8 cellular contexts compared by ENCODE assay signal in the genomic region with DNA sequence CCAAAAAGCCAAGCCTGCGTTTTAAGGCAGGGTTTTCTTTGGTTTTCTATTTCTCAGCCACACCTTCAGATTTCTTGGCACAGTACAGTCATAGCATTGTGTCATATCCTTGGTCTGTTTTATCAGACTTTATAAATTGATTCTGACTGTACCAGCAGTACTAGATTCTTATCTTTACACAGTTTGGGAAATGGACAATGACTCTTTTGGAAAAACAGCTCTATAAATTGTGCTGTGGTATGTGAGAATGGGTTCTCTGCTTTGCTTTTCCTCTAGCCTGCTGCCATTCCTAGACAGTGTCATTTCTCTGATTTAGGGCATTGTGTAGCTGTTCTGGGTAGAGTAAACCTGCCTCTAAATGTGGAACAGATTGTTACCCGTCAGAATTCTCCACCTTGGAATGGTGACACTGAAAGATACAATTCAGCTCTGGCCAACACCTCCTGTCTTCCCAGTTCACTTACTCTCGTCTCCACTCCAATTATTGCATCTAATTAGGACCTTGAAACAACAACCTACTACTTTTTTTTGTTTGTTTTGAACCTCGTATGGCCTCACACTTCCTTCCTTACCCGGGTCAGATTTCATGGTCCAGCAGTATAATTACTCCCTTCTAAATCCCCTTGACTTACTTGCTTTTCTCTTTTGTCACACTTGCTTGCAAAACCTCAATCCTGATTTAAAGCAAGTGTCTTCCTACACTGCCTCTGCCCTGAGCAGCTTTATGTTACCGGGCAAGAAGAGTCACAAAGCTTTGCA.
DNase-seq lines count a peak whose midpoint lies in the region; ATAC-seq, FAIRE-seq and TF ChIP-seq lines count a peak whose summit lies in the region.

No MANE protein-coding gene starts in this region.

- no peak overlapping the region for H3K4me3 ChIP-seq in fibroblast of the aortic adventitia (ENCODE audit: low read depth, low read length)

- in situ Hi-C loops in G401 (cut with HindIII; ENCODE audit: low sequenced_read_pairs): no loop called here

- no peak overlapping the region for H3K27ac ChIP-seq in substantia nigra (ENCODE audit: low read depth, low read length, poor library complexity, severe bottlenecking)

- DNase-seq in G401 (ENCODE audit: low spot score): peak; percentile 87
- peak; percentile 19 for DNase-seq in RCC 7860 (ENCODE audit: low spot score)
- DNase-seq in fibroblast of the aortic adventitia (ENCODE audit: low read depth): peak; percentile 94
- DNase-seq in sciatic nerve (ENCODE audit: low spot score): no peak
- no peak for DNase-seq in GM12892 (ENCODE audit: insufficient read length)
- no peak for DNase-seq in activated CD4-positive, alpha-beta T cell treated with anti-CD3 and anti-CD28 coated beads for 1 hour
- DNase-seq in substantia nigra (lab: John Stamatoyannopoulos, UW): no peak

- no peak for FAIRE-seq in RCC 7860 (lab: Jason Lieb, UNC)
- no peak for FAIRE-seq in GM12892 (lab: Jason Lieb, UNC)

- peak; percentile 92 for ATAC-seq in sciatic nerve
- ATAC-seq in GM18909 (IDR thresholded peaks at IDR 0.05; ENCODE audit: poor library complexity, unreplicated experiment): no peak

- no peak for TF ChIP-seq POLR2A in GM12892 (IDR thresholded peaks at IDR 0.05; ENCODE audit: low read depth, low read length)

- intact Hi-C loops in sciatic nerve (cut with DNase I): no loop called here

- TF ChIP-seq CTCF in fibroblast of the aortic adventitia (IDR thresholded peaks at IDR 0.05; ENCODE audit: insufficient read depth, low read length): no peak

Comparison
In these comparisons a context has a peak if more than half of its experiments do, and no peak if none do; other contexts are left out.
1. DNase-seq: peak in G401 (single experiment), RCC 7860 (single experiment) and fibroblast of the aortic adventitia (single experiment); none in sciatic nerve (single experiment), GM12892 (single experiment), activated CD4-positive, alpha-beta T cell treated with anti-CD3 and anti-CD28 coated beads for 1 hour (single experiment) and substantia nigra (0 of 49).